Comparison of ENCODE assay signal across 19 cellular contexts in genomic region chr21:38825901-38826300, GRCh38. TPM values are rescaled to one million over a fixed set of nuclear protein-coding genes. Genes with fewer than 3 reads are reported as not detected.
DNase-seq lines count a peak whose midpoint lies in the region; ATAC-seq and TF ChIP-seq lines count a peak whose summit lies in the region.
"Had no signal": no experiment of that assay in that cellular context is flagged by ENCODE, and none has a peak within 500 bp of the region (broad histone marks: within the 10 kb centered on the region; RNA-seq: fewer than 3 reads in every experiment).

No MANE protein-coding gene starts in this region.

- no peak for DNase-seq in CD14-positive monocyte (ENCODE audit: low spot score)
- DNase-seq in RWPE2 (ENCODE audit: low spot score) = no peak
- peak; percentile 37 for DNase-seq in fibroblast of gingiva (ENCODE audit: low read depth)
- DNase-seq in right lobe of liver = no peak
- no peak for DNase-seq in activated effector memory CD4-positive, alpha-beta T cell treated with Interleukin-2 at 50 U/mL for 16 hours
- DNase-seq: ACHN; CD4-positive, alpha-beta memory T cell; DMS153; DMS79; GDM1; GOT3; H7; HFFc6; IMR-90; KBM-7 had no signal

- ATAC-seq in RWPE2 (ENCODE audit: low read depth) (peak; percentile 20; the same call in 2 of the 3 replicates), right lobe of liver (peak in 1 of 4 donors; percentile 13), GM19395 (IDR thresholded peaks at IDR 0.05; ENCODE audit: unreplicated experiment) (no peak), gastroesophageal sphincter (no peak)
- ATAC-seq: HCT116 had no signal

- H3K4me3 Mint-ChIP-seq in CD14-positive monocyte = no peak overlapping the region
- H3K4me3 Mint-ChIP-seq: CD4-positive, alpha-beta memory T cell; HFFc6 had no signal

- peaks cover 0 to 10% (median 7%) of the 10 kb centered on the region in 7 donors for H3K9me3 Mint-ChIP-seq in CD14-positive monocyte

- no peak for TF ChIP-seq EP300 in gastroesophageal sphincter (IDR thresholded peaks at IDR 0.05)

- 10% methylated on average over 2 of the region's 2 CpGs for WGBS in right lobe of liver (ENCODE audit: insufficient coverage, low coverage, low lambda C conversion rate, missing lambda C conversion rate)
- 50 to 73% methylated on average over 2 of the region's 2 CpGs for WGBS in gastroesophageal sphincter (ENCODE audit: low coverage in 1 of 2), 2 donors

- peaks cover 37 to 43% of the 10 kb centered on the region in 2 donors for H3K36me3 Mint-ChIP-seq in CD14-positive monocyte

- intact Hi-C loops in CD14-positive monocyte (cut with micrococcal nuclease) = no loop called here
- intact Hi-C loops in right lobe of liver (cut with DNase I) = loop anchor here in 1 of 2 donors (10.0 kb wide), 1 partner anchor 79 kb away; no protein-coding TSS in a partner anchor

- peak overlapping the region; percentile 20 for H3K27ac ChIP-seq in RWPE2 (ENCODE audit: poor library complexity, severe bottlenecking)
- H3K27ac ChIP-seq in right lobe of liver = peak overlapping the region; percentile 10 to 97 (median 97)
- no peak overlapping the region for H3K27ac ChIP-seq in gastroesophageal sphincter
- H3K27ac ChIP-seq: C4-2B had no signal

- peak overlapping the region; percentile 18 to 75 (median 60) for H3K27ac Mint-ChIP-seq in CD14-positive monocyte
- H3K27ac Mint-ChIP-seq: CD4-positive, alpha-beta memory T cell; HFFc6 had no signal

- peaks cover 30% of the 10 kb centered on the region for H3K4me1 Mint-ChIP-seq in CD14-positive monocyte

- H3K4me3 ChIP-seq in RWPE2 (ENCODE audit: severe bottlenecking) (no peak overlapping the region), right lobe of liver (no peak overlapping the region), gastroesophageal sphincter (no peak overlapping the region)

- H3K36me3 ChIP-seq in RWPE2 (ENCODE audit: low read depth) (peaks cover 41% of the 10 kb centered on the region), right lobe of liver (peaks cover 0 to 31% (median 30%) of the 10 kb centered on the region in 4 donors), gastroesophageal sphincter (peaks cover 0 to 23% of the 10 kb centered on the region in 2 donors)

- TF ChIP-seq CTCF in CD14-positive monocyte (IDR thresholded peaks at IDR 0.05) = no peak
- TF ChIP-seq CTCF in RWPE2 (IDR thresholded peaks at IDR 0.05; ENCODE audit: poor library complexity, severe bottlenecking) = no peak
- no peak for TF ChIP-seq CTCF in right lobe of liver (IDR thresholded peaks at IDR 0.05)
- no peak for TF ChIP-seq CTCF in gastroesophageal sphincter (IDR thresholded peaks at IDR 0.05)

- H3K9me3 ChIP-seq in RWPE2 (ENCODE audit: severe bottlenecking) (no peaks in the 10 kb centered on the region), right lobe of liver (no peaks in the 10 kb centered on the region), gastroesophageal sphincter (peaks cover 0 to 9% (median 0%) of the 10 kb centered on the region in 3 donors)

- peaks cover 5% of the 10 kb centered on the region for H3K4me1 ChIP-seq in RWPE2 (ENCODE audit: insufficient read depth, poor library complexity, severe bottlenecking)
- H3K4me1 ChIP-seq in right lobe of liver = peaks cover 0 to 56% (median 19%) of the 10 kb centered on the region in 4 donors
- H3K4me1 ChIP-seq in gastroesophageal sphincter = peaks cover under 1 to 48% (median 11%) of the 10 kb centered on the region in 3 donors

- H3K27me3 ChIP-seq in RWPE2 (ENCODE audit: insufficient read depth, poor library complexity, severe bottlenecking) = no peaks in the 10 kb centered on the region
- H3K27me3 ChIP-seq in right lobe of liver = no peaks in the 10 kb centered on the region
- H3K27me3 ChIP-seq in gastroesophageal sphincter = no peaks in the 10 kb centered on the region

- H3K27me3 Mint-ChIP-seq in CD14-positive monocyte (ENCODE audit: low read depth in 3 of 3) = no peaks in the 10 kb centered on the region
- H3K27me3 Mint-ChIP-seq: CD4-positive, alpha-beta memory T cell had no signal

- TF ChIP-seq POLR2A in right lobe of liver (IDR thresholded peaks at IDR 0.05) (no peak), gastroesophageal sphincter (IDR thresholded peaks at IDR 0.05) (no peak)

RNA-seq across cellular contexts. Expression of gene ETS2, which starts 20.2 kb away (rescaled TPM):
- polyA plus RNA-seq in CD14-positive monocyte = 10 to 100 TPM; 54.2 to 59.5 TPM
- total RNA-seq in right lobe of liver = 100 to 1,000 TPM in 4 of 6 experiments, 10 to 100 TPM in 2; 38.3 to 252 (median 129) TPM
- 100 to 1,000 TPM in 1 of 4 donors, 10 to 100 TPM in 3; 50.9 to 169 (median 63.5) TPM for total RNA-seq in gastroesophageal sphincter

Comparison
In these comparisons a context has a peak if more than half of its experiments do, and no peak if none do; other contexts are left out.
1. H3K27ac ChIP-seq: peak in RWPE2 (single experiment) and right lobe of liver (3 of 3); none in gastroesophageal sphincter (0 of 4).